ENCODE assay signal across 25 cellular contexts in the genomic region with DNA sequence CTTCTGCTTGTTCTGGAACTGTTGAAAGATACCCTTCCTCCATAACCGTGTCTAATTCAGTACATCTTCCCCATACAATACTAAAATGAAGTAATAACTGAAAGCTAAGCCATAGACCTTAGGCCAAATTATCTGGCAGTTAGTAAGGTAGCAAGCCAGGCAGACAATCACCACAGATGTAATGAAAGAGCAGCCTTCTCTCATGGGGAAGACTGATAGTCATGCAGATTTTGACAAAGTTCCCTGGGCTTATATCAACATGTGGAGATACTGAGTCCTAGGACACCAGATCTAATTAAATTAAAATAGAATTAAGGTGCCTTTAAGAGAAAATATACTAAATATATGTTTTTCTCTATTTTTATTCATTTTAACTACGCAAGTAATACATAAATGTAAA.
DNase-seq lines count a peak whose midpoint lies in the region; ATAC-seq, FAIRE-seq and TF ChIP-seq lines count a peak whose summit lies in the region.
"Had no signal": no experiment of that assay in that cellular context is flagged by ENCODE, and none has a peak within 500 bp of the region (broad histone marks: within the 10 kb centered on the region; RNA-seq: fewer than 3 reads in every experiment).

No MANE protein-coding gene starts in this region.

- H3K4me3 ChIP-seq in A549 (no peak overlapping the region), SJCRH30 (no peak overlapping the region), mesendoderm (ENCODE audit: low read length) (no peak overlapping the region), SK-N-SH (ENCODE audit: low read depth in 2 of 2, low read length in 1 of 2) (no peak overlapping the region)
- H3K4me3 ChIP-seq: BLaER1, GM12878 had no signal

- H4K5ac ChIP-seq in mesendoderm (ENCODE audit: low read length) = no peak overlapping the region

- H3K27ac ChIP-seq in A549 (peak overlapping the region; percentile 97 to 100), SJCRH30 (peak overlapping the region; percentile 32), mesendoderm (ENCODE audit: low read depth, low read length) (no peak overlapping the region), SK-N-SH (ENCODE audit: low read depth in 2 of 2, low read length in 1 of 2) (no peak overlapping the region)
- H3K27ac ChIP-seq: 22Rv1, BLaER1 had no signal

- peaks cover 55% of the 10 kb centered on the region for H3K4me1 ChIP-seq in A549
- H3K4me1 ChIP-seq in SJCRH30 = peaks cover 37% of the 10 kb centered on the region
- H3K4me1 ChIP-seq in mesendoderm (ENCODE audit: control insufficient read depth, low read depth, low read length) = no peaks in the 10 kb centered on the region
- no peaks in the 10 kb centered on the region; a peak in 1 of 4 replicates for H3K4me1 ChIP-seq in SK-N-SH (ENCODE audit: control insufficient read depth in 1 of 2, insufficient read depth in 2 of 2, low read depth in 1 of 2, low read length in 1 of 2)
- H3K4me1 ChIP-seq: BE2C, BLaER1 had no signal

- DNase-seq in A549 (ENCODE audit: low read depth in 1 of 2, low spot score in 1 of 2) = no peak
- DNase-seq in SJCRH30 = peak in 1 of 2 experiments; percentile 57
- peak; percentile 21 for DNase-seq in mesendoderm
- DNase-seq in SK-N-SH = no peak
- no peak for DNase-seq in SHP77 treated with DMSO at 0.1 percent for 48 hours (lab: John Stamatoyannopoulos, UW)
- DNase-seq in posterior cingulate gyrus = no peak
- DNase-seq: ACHN; BE2C; C1 segment of cervical spinal cord; Calu3; CD4-positive, alpha-beta memory T cell; CD4-positive, CD25-positive, alpha-beta regulatory T cell; CD8-positive, alpha-beta memory T cell; COR-L47; DMS79; DND-41; EL; GDM1 had no signal

- TF ChIP-seq EP300 in A549 (IDR thresholded peaks at IDR 0.05) (no peak), SK-N-SH (IDR thresholded peaks at IDR 0.05; ENCODE audit: borderline replicate concordance in 1 of 2, low read depth in 1 of 2, low read length in 1 of 2) (no peak)

- ATAC-seq in A549 = no peak
- ATAC-seq: GM12878 had no signal

- H4K8ac ChIP-seq in mesendoderm (ENCODE audit: low read depth, low read length) = no peak overlapping the region

- TF ChIP-seq POLR2A in A549 (IDR thresholded peaks at IDR 0.05; ENCODE audit: low read length) = no peak

- CTCF ChIA-PET in A549 (lab: Yijun Ruan, JAX) = interaction anchor here (1.2 kb wide), 1 partner anchor 133 kb away, joined by 4 read pairs; the partner anchor contains the start of gene PON3
- CTCF ChIA-PET in SK-N-SH (lab: Yijun Ruan, JAX) = no interaction called here

- H3K18ac ChIP-seq in mesendoderm (ENCODE audit: low read length) = no peak overlapping the region

- POLR2A ChIA-PET in A549 (lab: Yijun Ruan, JAX) = no interaction called here
- POLR2A ChIA-PET in SK-N-SH (lab: Yijun Ruan, JAX) = no interaction called here

- H2BK5ac ChIP-seq in mesendoderm (ENCODE audit: low read length) = no peak overlapping the region

- H3K4me2 ChIP-seq in A549 (peak overlapping the region; percentile 67), mesendoderm (ENCODE audit: low read length) (no peak overlapping the region), SK-N-SH (no peak overlapping the region)
- H3K4me2 ChIP-seq: BLaER1 had no signal

- H2BK15ac ChIP-seq in mesendoderm (replicated peaks; ENCODE audit: low read depth) = no peak overlapping the region

- H3K79me2 ChIP-seq in mesendoderm (ENCODE audit: control insufficient read depth, insufficient read depth, low read length) = no peaks in the 10 kb centered on the region
- H3K79me2 ChIP-seq in SK-N-SH (ENCODE audit: insufficient read depth) = no peaks in the 10 kb centered on the region

- WGBS in A549 (ENCODE audit: missing lambda C conversion rate) = 86% methylated on average over 2 of the region's 2 CpGs
- 88% methylated on average over 1 of the region's 2 CpGs for WGBS in mesendoderm (ENCODE audit: extremely low coverage, insufficient coverage, low lambda C conversion rate)
- WGBS in SK-N-SH (ENCODE audit: low lambda C conversion rate) = 47% methylated on average over 2 of the region's 2 CpGs

- no peak overlapping the region for H2AFZ ChIP-seq in SK-N-SH (ENCODE audit: low read depth)

- H3K36me3 ChIP-seq in SJCRH30 (no peaks in the 10 kb centered on the region), mesendoderm (ENCODE audit: control insufficient read depth, insufficient read depth, low read length) (no peaks in the 10 kb centered on the region), SK-N-SH (replicated peaks in 1 of 2; ENCODE audit: control insufficient read depth in 1 of 2, insufficient read depth in 2 of 2, low read length in 1 of 2) (no peaks in the 10 kb centered on the region)
- H3K36me3 ChIP-seq: BE2C, BLaER1 had no signal

- no peaks in the 10 kb centered on the region for H3K79me1 ChIP-seq in mesendoderm (ENCODE audit: low read length)

- intact Hi-C loops in posterior cingulate gyrus (cut with DNase I) = no loop called here

- H3K9me2 ChIP-seq in SK-N-SH = no peaks in the 10 kb centered on the region

- H2AK5ac ChIP-seq in mesendoderm (ENCODE audit: low read length) = no peak overlapping the region

- no peak overlapping the region for H3K4ac ChIP-seq in mesendoderm (ENCODE audit: low read depth, low read length)

- FAIRE-seq in A549 (lab: Jason Lieb, UNC) (peak; percentile 39), colon (lab: Jason Lieb, UNC) (peak; percentile 33)
- FAIRE-seq: D721Med, GM12878, GM12892, GM18507 had no signal

- H3K23ac ChIP-seq in mesendoderm (ENCODE audit: low read length) = no peak overlapping the region

- TF ChIP-seq CTCF in A549 (IDR thresholded peaks at IDR 0.05) (no peak), SK-N-SH (IDR thresholded peaks at IDR 0.05) (no peak)

- no peaks in the 10 kb centered on the region for H4K20me1 ChIP-seq in SK-N-SH (ENCODE audit: insufficient read depth)
- H4K20me1 ChIP-seq: BLaER1 had no signal

- no peaks in the 10 kb centered on the region for H3K27me3 ChIP-seq in SJCRH30
- H3K27me3 ChIP-seq in mesendoderm (ENCODE audit: insufficient read depth, low read length, poor library complexity) = no peaks in the 10 kb centered on the region
- H3K27me3 ChIP-seq in SK-N-SH (ENCODE audit: insufficient read depth) = no peaks in the 10 kb centered on the region
- H3K27me3 ChIP-seq: BE2C, BLaER1 had no signal

- no peaks in the 10 kb centered on the region for H3K9me3 ChIP-seq in A549
- H3K9me3 ChIP-seq in SJCRH30 (replicated peaks) = no peaks in the 10 kb centered on the region
- H3K9me3 ChIP-seq in SK-N-SH = no peaks in the 10 kb centered on the region
- H3K9me3 ChIP-seq: BE2C, BLaER1 had no signal

- no peaks in the 10 kb centered on the region for H3F3A ChIP-seq in SK-N-SH (replicated peaks; ENCODE audit: insufficient read depth)

- no peak overlapping the region for H3K56ac ChIP-seq in mesendoderm (ENCODE audit: low read length)

- no peak for TF ChIP-seq RAD21 in A549 (conservative IDR thresholded peaks at IDR 0.05 in 1 of 2, IDR thresholded peaks at IDR 0.05 in 1 of 2)
- TF ChIP-seq RAD21 in SK-N-SH (IDR thresholded peaks at IDR 0.05; ENCODE audit: low read length) = no peak

- no peak overlapping the region for H2BK120ac ChIP-seq in mesendoderm (ENCODE audit: low read depth, low read length)

- no peak overlapping the region for H3K9ac ChIP-seq in mesendoderm (ENCODE audit: low read length)
- no peak overlapping the region for H3K9ac ChIP-seq in SK-N-SH
- H3K9ac ChIP-seq: BLaER1 had no signal

TF ChIP-seq in A549, 52 proteins besides CTCF, POLR2A, EP300 and RAD21:
- TF ChIP-seq GATA3 (IDR thresholded peaks at IDR 0.05; ENCODE audit: borderline replicate concordance) (no peak), NPAS2 (CRISPR knock-in tag; IDR thresholded peaks at IDR 0.05; ENCODE audit: borderline replicate concordance) (no peak), RARB (CRISPR knock-in tag; IDR thresholded peaks at IDR 0.05) (no peak), JUN (IDR thresholded peaks at IDR 0.05) (no peak), EHF (CRISPR knock-in tag; IDR thresholded peaks at IDR 0.05) (no peak), KDM5A (IDR thresholded peaks at IDR 0.05) (no peak), NFE2L2 (conservative IDR thresholded peaks at IDR 0.05; ENCODE audit: low read length) (no peak), CHD2 (IDR thresholded peaks at IDR 0.05; ENCODE audit: low read length, partially characterized antibody) (no peak), POLR2AphosphoS2 (conservative IDR thresholded peaks at IDR 0.05; ENCODE audit: low read length) (no peak), JUNB (IDR thresholded peaks at IDR 0.05) (no peak), MAFK (IDR thresholded peaks at IDR 0.05; ENCODE audit: partially characterized antibody) (no peak), ESRRA (IDR thresholded peaks at IDR 0.05; ENCODE audit: borderline replicate concordance, low read length) (no peak)
- TF ChIP-seq, protein P1, sequence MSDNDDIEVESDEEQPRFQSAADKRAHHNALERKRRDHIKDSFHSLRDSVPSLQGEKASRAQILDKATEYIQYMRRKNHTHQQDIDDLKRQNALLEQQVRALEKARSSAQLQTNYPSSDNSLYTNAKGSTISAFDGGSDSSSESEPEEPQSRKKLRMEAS (IDR thresholded peaks at IDR 0.05) = no peak

TF ChIP-seq in SK-N-SH, 30 proteins besides CTCF, POLR2A, EP300 and RAD21:
- no peak for TF ChIP-seq RCOR1 (IDR thresholded peaks at IDR 0.05; ENCODE audit: low read length)

Comparison
In these comparisons a context has a peak if more than half of its experiments do, and no peak if none do; other contexts are left out.
1. H3K27ac ChIP-seq: peak in A549 (2 of 2) and SJCRH30 (single experiment); none in mesendoderm (single experiment) and SK-N-SH (0 of 2).